Comparison of ENCODE assay signal across 1 cellular context in the genomic region with DNA sequence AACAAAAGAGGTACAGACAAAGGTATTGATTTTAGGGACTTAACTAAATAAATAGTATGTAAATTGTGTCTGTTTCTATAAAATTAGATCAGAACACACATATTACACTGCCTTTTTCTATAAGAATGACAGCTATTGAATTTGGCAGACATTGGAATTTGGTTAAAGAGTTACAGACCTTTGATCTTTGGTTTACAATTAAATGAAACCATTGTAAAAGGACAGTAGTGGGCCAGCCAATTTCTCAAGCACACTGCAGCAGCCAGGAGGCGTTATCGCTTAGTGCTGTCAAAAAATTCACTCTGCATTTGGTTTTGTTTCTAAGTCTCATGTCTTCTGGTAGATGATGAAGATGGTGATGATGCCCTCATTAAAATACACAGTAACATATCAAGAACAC.
TF ChIP-seq lines count a peak whose summit lies in the region.

No MANE protein-coding gene starts in this region.

TF ChIP-seq in WTC11, 78 proteins besides CTCF, POLR2A, EP300 and RAD21 (continued from another document):
- TF ChIP-seq ESRRA (CRISPR knock-in tag; IDR thresholded peaks at IDR 0.05; ENCODE audit: borderline replicate concordance) (no peak), ZNF416 (CRISPR knock-in tag; IDR thresholded peaks at IDR 0.05) (no peak), RELA (CRISPR knock-in tag; IDR thresholded peaks at IDR 0.05; ENCODE audit: borderline replicate concordance) (no peak), FOXK1 (CRISPR knock-in tag; IDR thresholded peaks at IDR 0.05) (no peak), ZNF138 (CRISPR knock-in tag; conservative IDR thresholded peaks at IDR 0.05) (no peak), JAZF1 (CRISPR knock-in tag; IDR thresholded peaks at IDR 0.05) (no peak), CBFB (CRISPR knock-in tag; IDR thresholded peaks at IDR 0.05; ENCODE audit: low read depth) (no peak), ZNF396 (CRISPR knock-in tag; IDR thresholded peaks at IDR 0.05; ENCODE audit: borderline replicate concordance) (no peak), TCF7 (CRISPR knock-in tag; IDR thresholded peaks at IDR 0.05; ENCODE audit: low read depth) (no peak), EMX1 (CRISPR knock-in tag; IDR thresholded peaks at IDR 0.05) (no peak), ZBTB21 (CRISPR knock-in tag; IDR thresholded peaks at IDR 0.05; ENCODE audit: borderline replicate concordance) (no peak), CREM (CRISPR knock-in tag; IDR thresholded peaks at IDR 0.05) (no peak), GRHL2 (CRISPR knock-in tag; IDR thresholded peaks at IDR 0.05; ENCODE audit: insufficient replicate concordance, severe bottlenecking) (no peak), GTF2I (CRISPR knock-in tag; conservative IDR thresholded peaks at IDR 0.05) (no peak), KAT7 (CRISPR knock-in tag; IDR thresholded peaks at IDR 0.05; ENCODE audit: borderline replicate concordance) (no peak)
- TF ChIP-seq, protein P1, sequence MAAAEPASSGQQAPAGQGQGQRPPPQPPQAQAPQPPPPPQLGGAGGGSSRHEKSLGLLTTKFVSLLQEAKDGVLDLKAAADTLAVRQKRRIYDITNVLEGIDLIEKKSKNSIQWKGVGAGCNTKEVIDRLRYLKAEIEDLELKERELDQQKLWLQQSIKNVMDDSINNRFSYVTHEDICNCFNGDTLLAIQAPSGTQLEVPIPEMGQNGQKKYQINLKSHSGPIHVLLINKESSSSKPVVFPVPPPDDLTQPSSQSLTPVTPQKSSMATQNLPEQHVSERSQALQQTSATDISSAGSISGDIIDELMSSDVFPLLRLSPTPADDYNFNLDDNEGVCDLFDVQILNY (CRISPR knock-in tag; IDR thresholded peaks at IDR 0.05), result no peak
- TF ChIP-seq, protein P2, sequence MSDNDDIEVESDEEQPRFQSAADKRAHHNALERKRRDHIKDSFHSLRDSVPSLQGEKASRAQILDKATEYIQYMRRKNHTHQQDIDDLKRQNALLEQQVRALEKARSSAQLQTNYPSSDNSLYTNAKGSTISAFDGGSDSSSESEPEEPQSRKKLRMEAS (CRISPR knock-in tag; IDR thresholded peaks at IDR 0.05), result no peak
